ENCODE assay signal across 8 cellular contexts in genomic region chr2:68185541-68186164, GRCh38. TPM values are rescaled to one million over a fixed set of nuclear protein-coding genes. Genes with fewer than 3 reads are reported as not detected.
DNase-seq lines count a peak whose midpoint lies in the region; FAIRE-seq and TF ChIP-seq lines count a peak whose summit lies in the region.

No MANE protein-coding gene starts in this region.

- H3K27me3 ChIP-seq in MM.1S (replicated peaks; ENCODE audit: insufficient read depth, low read length) (no peaks in the 10 kb centered on the region), neural cell (ENCODE audit: insufficient read depth, low read depth, low read length) (no peaks in the 10 kb centered on the region)
- H3K27me3 ChIP-seq in effector memory CD4-positive, alpha-beta T cell (replicated peaks; ENCODE audit: control insufficient read depth, insufficient read depth, low read length, poor library complexity, severe bottlenecking) = no peaks in the 10 kb centered on the region

- TF ChIP-seq RAD21 in neural cell (conservative IDR thresholded peaks at IDR 0.05) = no peak

- intact Hi-C loops in lower leg skin (cut with DNase I; ENCODE audit: low total_unique reads) = no loop called here

- no peak for FAIRE-seq in frontal cortex (lab: Jason Lieb, UNC)

- no peak for TF ChIP-seq POLR2A in lower leg skin (IDR thresholded peaks at IDR 0.05)

- H3K4me3 ChIP-seq in MM.1S (ENCODE audit: low read length) (no peak overlapping the region), neural cell (ENCODE audit: low read length) (no peak overlapping the region), lower leg skin (ENCODE audit: low read depth, poor library complexity, severe bottlenecking) (no peak overlapping the region)
- H3K4me3 ChIP-seq in effector memory CD4-positive, alpha-beta T cell (ENCODE audit: insufficient read depth, low read depth, low read length, poor library complexity, severe bottlenecking) = no peak overlapping the region

- H3K9ac ChIP-seq in MM.1S (ENCODE audit: low read length) (no peak overlapping the region), neural cell (ENCODE audit: low read length) (no peak overlapping the region)

- no peaks in the 10 kb centered on the region for H3K9me2 ChIP-seq in MM.1S (replicated peaks; ENCODE audit: insufficient read depth, low read length)
- no peaks in the 10 kb centered on the region for H3K9me2 ChIP-seq in neural cell (ENCODE audit: insufficient read depth, low read length)

- H3K4me2 ChIP-seq in MM.1S (ENCODE audit: low read depth, low read length) = no peak overlapping the region
- no peak overlapping the region for H3K4me2 ChIP-seq in neural cell (ENCODE audit: low read length)

- H3K79me2 ChIP-seq in MM.1S (ENCODE audit: low read length) (peaks cover 51% of the 10 kb centered on the region), neural cell (replicated peaks; ENCODE audit: insufficient read depth, low read length) (peaks cover 4% of the 10 kb centered on the region)

- no peak overlapping the region for H2AFZ ChIP-seq in MM.1S (ENCODE audit: low read length)
- no peak overlapping the region for H2AFZ ChIP-seq in neural cell (ENCODE audit: low read depth, low read length)

- peak; percentile 71 for TF ChIP-seq CTCF in MM.1S (IDR thresholded peaks at IDR 0.05; ENCODE audit: low read length)
- peak; percentile 28 for TF ChIP-seq CTCF in neural cell (IDR thresholded peaks at IDR 0.05; ENCODE audit: poor library complexity, severe bottlenecking)
- no peak for TF ChIP-seq CTCF in lower leg skin (IDR thresholded peaks at IDR 0.05)

- no peak for TF ChIP-seq EP300 in neural cell (conservative IDR thresholded peaks at IDR 0.05; ENCODE audit: poor library complexity, severe bottlenecking)

- H4K20me1 ChIP-seq in MM.1S (ENCODE audit: insufficient read depth, low read length) (no peaks in the 10 kb centered on the region), neural cell (ENCODE audit: insufficient read depth) (no peaks in the 10 kb centered on the region)

- H3K36me3 ChIP-seq in MM.1S (replicated peaks; ENCODE audit: insufficient read depth, low read length) (no peaks in the 10 kb centered on the region), neural cell (ENCODE audit: insufficient read depth, low read length) (no peaks in the 10 kb centered on the region)
- peaks cover 25% of the 10 kb centered on the region for H3K36me3 ChIP-seq in effector memory CD4-positive, alpha-beta T cell (ENCODE audit: control insufficient read depth, insufficient read depth, low read length)

- DNase-seq in NCI-H524 (lab: John Stamatoyannopoulos, UW) = peak; percentile 15 to 56
- DNase-seq in NCI-H524 treated with DMSO at 0.1 percent for 48 hours (lab: John Stamatoyannopoulos, UW) = no peak
- DNase-seq in MM.1S = peak; percentile 42
- peak; percentile 77 for DNase-seq in activated CD4-positive, alpha-beta T cell treated with anti-CD3 and anti-CD28 coated beads for 48 hours
- DNase-seq in effector memory CD4-positive, alpha-beta T cell = peak; percentile 20 to 47 (median 32)
- DNase-seq in lower leg skin (ENCODE audit: low spot score in 2 of 2) = no peak
- DNase-seq in frontal cortex (ENCODE audit: low spot score in 2 of 2) = no peak

- H3K27ac ChIP-seq in MM.1S (ENCODE audit: low read length) = no peak overlapping the region
- peak overlapping the region; percentile 15 for H3K27ac ChIP-seq in effector memory CD4-positive, alpha-beta T cell (ENCODE audit: insufficient read depth, low read length, poor library complexity, severe bottlenecking)
- no peak overlapping the region for H3K27ac ChIP-seq in neural cell (ENCODE audit: low read length)

- H3K4me1 ChIP-seq in MM.1S (ENCODE audit: low read length) = no peaks in the 10 kb centered on the region
- H3K4me1 ChIP-seq in effector memory CD4-positive, alpha-beta T cell (ENCODE audit: control insufficient read depth, insufficient read depth, low read length, poor library complexity, severe bottlenecking) = no peaks in the 10 kb centered on the region

- WGBS in lower leg skin, 2 donors = 46 to 57% methylated on average over 5 of the region's 5 CpGs

- H3F3A ChIP-seq in MM.1S (ENCODE audit: insufficient read depth, low read length) = 0 out of 2 replicates have a peak, but pooled peaks cover 2% of the 10 kb centered on the region
- no peaks in the 10 kb centered on the region for H3F3A ChIP-seq in neural cell (ENCODE audit: insufficient read depth, low read length, poor library complexity, severe bottlenecking)

- no peaks in the 10 kb centered on the region for H3K9me3 ChIP-seq in MM.1S (replicated peaks; ENCODE audit: insufficient read depth, low read length)
- H3K9me3 ChIP-seq in effector memory CD4-positive, alpha-beta T cell (ENCODE audit: control insufficient read depth, low read length) = no peaks in the 10 kb centered on the region
- H3K9me3 ChIP-seq in neural cell (ENCODE audit: low read length) = no peaks in the 10 kb centered on the region

TF ChIP-seq in neural cell, 6 proteins besides CTCF, POLR2A, EP300 and RAD21:
- TF ChIP-seq TAF1 (IDR thresholded peaks at IDR 0.05; ENCODE audit: low read depth) (no peak), EZH2 (IDR thresholded peaks at IDR 0.05; ENCODE audit: borderline replicate concordance, insufficient read depth, low read length, poor library complexity, severe bottlenecking) (no peak), POLR2AphosphoS5 (IDR thresholded peaks at IDR 0.05) (no peak), MXI1 (conservative IDR thresholded peaks at IDR 0.05; ENCODE audit: poor library complexity, severe bottlenecking) (no peak), SMC3 (conservative IDR thresholded peaks at IDR 0.05; ENCODE audit: poor library complexity) (no peak)
- TF ChIP-seq, protein P1, sequence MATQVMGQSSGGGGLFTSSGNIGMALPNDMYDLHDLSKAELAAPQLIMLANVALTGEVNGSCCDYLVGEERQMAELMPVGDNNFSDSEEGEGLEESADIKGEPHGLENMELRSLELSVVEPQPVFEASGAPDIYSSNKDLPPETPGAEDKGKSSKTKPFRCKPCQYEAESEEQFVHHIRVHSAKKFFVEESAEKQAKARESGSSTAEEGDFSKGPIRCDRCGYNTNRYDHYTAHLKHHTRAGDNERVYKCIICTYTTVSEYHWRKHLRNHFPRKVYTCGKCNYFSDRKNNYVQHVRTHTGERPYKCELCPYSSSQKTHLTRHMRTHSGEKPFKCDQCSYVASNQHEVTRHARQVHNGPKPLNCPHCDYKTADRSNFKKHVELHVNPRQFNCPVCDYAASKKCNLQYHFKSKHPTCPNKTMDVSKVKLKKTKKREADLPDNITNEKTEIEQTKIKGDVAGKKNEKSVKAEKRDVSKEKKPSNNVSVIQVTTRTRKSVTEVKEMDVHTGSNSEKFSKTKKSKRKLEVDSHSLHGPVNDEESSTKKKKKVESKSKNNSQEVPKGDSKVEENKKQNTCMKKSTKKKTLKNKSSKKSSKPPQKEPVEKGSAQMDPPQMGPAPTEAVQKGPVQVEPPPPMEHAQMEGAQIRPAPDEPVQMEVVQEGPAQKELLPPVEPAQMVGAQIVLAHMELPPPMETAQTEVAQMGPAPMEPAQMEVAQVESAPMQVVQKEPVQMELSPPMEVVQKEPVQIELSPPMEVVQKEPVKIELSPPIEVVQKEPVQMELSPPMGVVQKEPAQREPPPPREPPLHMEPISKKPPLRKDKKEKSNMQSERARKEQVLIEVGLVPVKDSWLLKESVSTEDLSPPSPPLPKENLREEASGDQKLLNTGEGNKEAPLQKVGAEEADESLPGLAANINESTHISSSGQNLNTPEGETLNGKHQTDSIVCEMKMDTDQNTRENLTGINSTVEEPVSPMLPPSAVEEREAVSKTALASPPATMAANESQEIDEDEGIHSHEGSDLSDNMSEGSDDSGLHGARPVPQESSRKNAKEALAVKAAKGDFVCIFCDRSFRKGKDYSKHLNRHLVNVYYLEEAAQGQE (IDR thresholded peaks at IDR 0.05; ENCODE audit: borderline replicate concordance) = no peak

RNA-seq across cellular contexts. Expression of gene PNO1, which starts 28.0 kb away (rescaled TPM):
- polyA plus RNA-seq in neural cell = 10.9 and 12.1 TPM in 2 replicates
- polyA minus RNA-seq in neural cell = 11.2 and 12.6 TPM in 2 replicates
- total RNA-seq in lower leg skin = 10 to 100 TPM in 3 of 4 donors, 1 to 10 TPM in 1; 7.8 to 18.5 (median 13.8) TPM
- total RNA-seq in frontal cortex = 10.6 TPM

Comparison
In these comparisons a context has a peak if more than half of its experiments do, and no peak if none do; other contexts are left out.
1. DNase-seq: peak in NCI-H524 (2 of 2), MM.1S (single experiment), activated CD4-positive, alpha-beta T cell treated with anti-CD3 and anti-CD28 coated beads for 48 hours (single experiment) and effector memory CD4-positive, alpha-beta T cell (3 of 3); none in NCI-H524 treated with DMSO at 0.1 percent for 48 hours (single experiment), lower leg skin (0 of 2) and frontal cortex (0 of 2).
2. CTCF ChIP-seq: peak in MM.1S (single experiment) and neural cell (single experiment); none in lower leg skin (0 of 3).